In genomic region chr3:90102146-90102545, GRCh38 we compare ENCODE assay signal across 17 cellular contexts.
"Had no signal": no experiment of that assay in that cellular context is flagged by ENCODE, and none has a peak within 500 bp of the region (broad histone marks: within the 10 kb centered on the region; RNA-seq: fewer than 3 reads in every experiment).

No MANE protein-coding gene starts in this region.

- DNase-seq: naive thymus-derived CD4-positive, alpha-beta T cell; natural killer cell; occipital lobe; right cardiac atrium; right lobe of liver; sigmoid colon; small intestine; stimulated activated CD4-positive, alpha-beta T cell treated with anti-CD3 and anti-CD28 coated beads, Interleukin-15, amount 100 ng/mL, for 24 hours; stimulated activated CD4-positive, alpha-beta T cell treated with anti-CD3 and anti-CD28 coated beads, Interleukin-2, amount 100 ng/mL, for 24 hours; stimulated activated CD4-positive, alpha-beta T cell treated with anti-CD3 and anti-CD28 coated beads, Interleukin-2, amount 100 ng/mL, for 48 hours; stimulated activated CD4-positive, alpha-beta T cell treated with anti-CD3 and anti-CD28 coated beads, Interleukin-4, amount 100 ng/mL, for 24 hours; stimulated activated naive B cell treated with anti-CD40 and anti-IgM and Interleukin-4, amounts not matched to agents 10 μg/mL and 1 μg/mL and 100 μg/mL, for 72 hours; stimulated activated naive CD4-positive, alpha-beta T cell treated with Interleukin-2 at 50 U/mL for 16 hours; stomach; thyroid gland; trophoblast cell; upper lobe of left lung had no signal
